In the genomic region with DNA sequence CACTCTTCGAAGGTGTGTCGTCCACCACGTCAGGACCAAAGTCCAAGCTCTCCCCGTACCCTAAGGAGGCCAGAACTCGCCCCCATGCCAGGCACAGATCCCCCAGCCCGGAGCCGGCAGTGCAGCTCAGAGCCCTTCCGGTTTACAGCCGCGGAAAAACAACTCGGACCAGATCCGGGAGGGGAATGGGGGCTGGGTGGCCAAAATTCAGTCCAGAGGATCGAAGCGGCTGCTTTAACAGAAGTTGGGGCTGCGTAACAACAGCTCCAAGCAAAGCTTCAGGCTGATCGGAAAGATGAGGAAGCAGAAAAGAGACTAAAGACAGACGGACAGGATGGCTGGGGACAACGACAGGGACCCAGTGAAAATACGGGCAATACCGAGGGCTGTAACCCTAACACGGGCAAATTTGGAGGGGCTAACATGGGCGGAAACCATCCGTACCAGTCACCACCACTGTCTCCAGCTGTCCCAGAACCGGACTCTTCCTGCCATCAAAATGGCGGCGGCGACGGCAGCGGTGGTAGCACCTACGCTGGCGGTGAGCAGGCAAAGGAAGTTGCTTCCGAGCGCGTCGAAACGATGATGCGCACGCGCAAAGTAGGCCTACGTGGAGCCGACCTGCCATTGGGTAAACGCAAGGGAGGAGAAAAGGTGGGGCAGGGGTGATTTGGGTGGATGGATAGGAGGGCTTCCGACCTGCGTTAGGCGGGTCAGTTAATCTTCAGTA, we compare ENCODE assay signal across 8 cellular contexts. TPM values are rescaled to one million over a fixed set of nuclear protein-coding genes. Genes with fewer than 3 reads are reported as not detected.
A peak's percentile ranks its signal among the peaks of the same experiment; 100 is the strongest.
DNase-seq lines count a peak whose midpoint lies in the region; ATAC-seq and TF ChIP-seq lines count a peak whose summit lies in the region.

Gene MMADHC, minus strand, starts transcription at position 556 of the 730 bp plus-strand sequence. CDS start 678 bp downstream, outside the sequence.

- H3K9me3 ChIP-seq in BE2C = no peaks in the 10 kb centered on the region
- H3K9me3 ChIP-seq in colonic mucosa = no peaks in the 10 kb centered on the region

- H3K27ac ChIP-seq in colonic mucosa = peak within 1 kb of the TSS; percentile 92

- no peak for TF ChIP-seq CTCF in BE2C (IDR thresholded peaks at IDR 0.05; ENCODE audit: low read depth, low read length)
- no peak for TF ChIP-seq CTCF in colonic mucosa (IDR thresholded peaks at IDR 0.05)

- ATAC-seq in HG03460 (IDR thresholded peaks at IDR 0.05; ENCODE audit: unreplicated experiment) (peak; percentile 99), left colon (peak; percentile 96)

- H3K27me3 ChIP-seq in BE2C = no peaks in the 10 kb centered on the region
- no peaks in the 10 kb centered on the region for H3K27me3 ChIP-seq in colonic mucosa

- no peaks in the 10 kb centered on the region for H3K36me3 ChIP-seq in BE2C
- no peaks in the 10 kb centered on the region for H3K36me3 ChIP-seq in colonic mucosa

- intact Hi-C loops in colonic mucosa (cut with DNase I) (no loop called here), left colon (cut with DNase I, micrococcal nuclease) (no loop called here)

- peak within 1 kb of the TSS; percentile 91 to 97 for H3K9ac ChIP-seq in colonic mucosa (ENCODE audit: low read depth in 2 of 2, low read length in 2 of 2)

- DNase-seq in BE2C (peak; percentile 90), GM19240 (ENCODE audit: insufficient read length, low spot score) (peak; percentile 41), NCI-H526 (lab: John Stamatoyannopoulos, UW) (peak; percentile 95 to 98), colonic mucosa (peak; percentile 96), left colon (peak; percentile 95 to 96)
- peak; percentile 95 for DNase-seq in activated CD4-positive, alpha-beta T cell treated with anti-CD3 and anti-CD28 coated beads for 48 hours
- DNase-seq in stimulated activated CD4-positive, alpha-beta T cell treated with anti-CD3 and anti-CD28 coated beads, Interleukin-1b, Interleukin-23, amount 100 ng/mL, for 48 hours = peak; percentile 94

- H3K4me1 ChIP-seq in BE2C (no peaks in the 10 kb centered on the region), colonic mucosa (peaks cover 11% of the 10 kb centered on the region)

- peak within 1 kb of the TSS; percentile 79 for H3K4me3 ChIP-seq in BE2C (ENCODE audit: low read depth, low read length)
- peak within 1 kb of the TSS; percentile 66 for H3K4me3 ChIP-seq in colonic mucosa

RNA-seq across cellular contexts. Expression of gene MMADHC, which starts in this region (rescaled TPM):
- 45.5 TPM for polyA plus RNA-seq in BE2C (2012; ENCODE audit: insufficient read depth, insufficient read length, low read depth)
- total RNA-seq in colonic mucosa = 100 to 1,000 TPM; 110 to 127 TPM
- total RNA-seq in left colon = 100 to 1,000 TPM in 1 of 2 donors, 10 to 100 TPM in 1; 76.7 to 100 TPM

Comparison
In these comparisons a context has a peak if more than half of its experiments do, and no peak if none do; other contexts are left out.
1. Peak in every context shown above with its lines: DNase-seq, ATAC-seq, H3K4me3 ChIP-seq and H3K27ac ChIP-seq.
2. DNase-seq: peak in every context shown above with its lines; median percentile 96 in NCI-H526; 96 in colonic mucosa; 96 in left colon; 95 in activated CD4-positive, alpha-beta T cell treated with anti-CD3 and anti-CD28 coated beads for 48 hours; 94 in stimulated activated CD4-positive, alpha-beta T cell treated with anti-CD3 and anti-CD28 coated beads, Interleukin-1b, Interleukin-23, amount 100 ng/mL, for 48 hours; 90 in BE2C; 41 in GM19240.